ENCODE assay signal across 35 cellular contexts in the genomic region with DNA sequence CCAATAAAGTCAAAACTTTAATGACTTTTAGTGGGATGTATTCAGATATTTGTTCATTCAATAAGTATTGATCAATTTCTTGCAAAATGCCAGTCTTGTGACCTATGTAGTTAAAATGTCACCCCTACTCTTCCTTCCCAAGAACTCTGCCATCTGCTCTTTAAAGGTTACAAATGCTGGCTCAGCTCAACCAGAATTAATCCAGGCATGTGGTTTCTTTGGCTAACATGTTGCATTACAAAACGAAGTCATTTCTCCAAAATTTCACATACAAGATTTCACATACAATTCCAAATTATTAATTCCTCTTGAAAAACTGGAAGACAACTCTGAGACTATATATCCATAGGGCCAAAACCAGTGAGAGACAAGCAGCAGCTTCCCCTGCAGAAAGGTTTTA.
"Had no signal": no experiment of that assay in that cellular context is flagged by ENCODE, and none has a peak within 500 bp of the region (broad histone marks: within the 10 kb centered on the region; RNA-seq: fewer than 3 reads in every experiment).

No MANE protein-coding gene starts in this region.

- DNase-seq: Karpas-422, Kasumi-1, MG63, MM.1S, MV-4-11, NCI-H1048, NCI-H1092, NCI-H1092 treated with DMSO at 0.1 percent for 48 hours, NCI-H1105, NCI-H1105 treated with DMSO at 0.1 percent for 48 hours, NCI-H1417, NCI-H1417 treated with DMSO at 0.1 percent for 48 hours, NCI-H1436, NCI-H1436 treated with DMSO at 0.1 percent for 48 hours, NCI-H146, NCI-H1694, NCI-H1694 treated with DMSO at 0.1 percent for 48 hours, NCI-H187, NCI-H187 treated with DMSO at 0.1 percent for 48 hours, NCI-H1930, NCI-H2029, NCI-H2029 treated with DMSO at 0.1 percent for 48 hours, NCI-H2081, NCI-H2081 treated with DMSO at 0.1 percent for 48 hours, NCI-H2107, NCI-H2171, NCI-H2171 treated with DMSO at 0.1 percent for 48 hours, NCI-H2227 treated with DMSO at 0.1 percent for 48 hours, NCI-H226, NCI-H345, NCI-H446 treated with DMSO at 0.1 percent for 48 hours, NCI-H510A, NCI-H510A treated with DMSO at 0.1 percent for 48 hours, NCI-H524, NCI-H524 treated with DMSO at 0.1 percent for 48 hours had no signal
